8 cellular contexts compared by ENCODE assay signal in genomic region chr3:15099364-15100098, GRCh38. TPM values are rescaled to one million over a fixed set of nuclear protein-coding genes. Genes with fewer than 3 reads are reported as not detected.
A peak's percentile ranks its signal among the peaks of the same experiment; 100 is the strongest.
DNase-seq lines count a peak whose midpoint lies in the region; ATAC-seq, FAIRE-seq and TF ChIP-seq lines count a peak whose summit lies in the region.

No MANE protein-coding gene starts in this region.

- DNase-seq in T-cell: peak in 7 of 34 experiments; percentile 4 to 25 (median 16)
- no peak for DNase-seq in endothelial cell of umbilical vein (ENCODE audit: low read depth, low spot score)
- DNase-seq in SIG-M5 treated with dmso at 0.1 percent for 504 hours (lab: John Stamatoyannopoulos, UW; ENCODE audit: unreplicated experiment): no peak
- DNase-seq in GOT3 (lab: John Stamatoyannopoulos, UW): no peak

- peak overlapping the region; percentile 89 to 94 for H3K27ac Mint-ChIP-seq in T-cell

- H3K4me2 ChIP-seq in endothelial cell of umbilical vein (ENCODE audit: insufficient read depth, low read length): peak overlapping the region; percentile 88
- peak overlapping the region; percentile 47 for H3K4me2 ChIP-seq in neural cell (ENCODE audit: low read length)

- H3K4me3 ChIP-seq in endothelial cell of umbilical vein (replicated peaks in 1 of 3; ENCODE audit: insufficient read depth in 1 of 3, low read depth in 1 of 3, low read length in 3 of 3) (peak overlapping the region; percentile 87 to 98 (median 89)), neural cell (ENCODE audit: low read length) (peak overlapping the region; percentile 70)

- dilution Hi-C loops in endothelial cell of umbilical vein (cut with MboI; ENCODE audit: extremely low pct_ligation_motif_present, low sequenced_read_pairs): no loop called here

- peak overlapping the region; percentile 77 for H3K9ac ChIP-seq in endothelial cell of umbilical vein (replicated peaks; ENCODE audit: extremely low read depth, insufficient read depth, low read length)
- H3K9ac ChIP-seq in neural cell (ENCODE audit: low read length): peak overlapping the region; percentile 94

- H3K4me3 Mint-ChIP-seq in T-cell: peak overlapping the region; percentile 87 to 94 (median 90)

- H3K36me3 Mint-ChIP-seq in T-cell: peaks cover 19% of the 10 kb centered on the region

- no peaks in the 10 kb centered on the region for H3K9me1 ChIP-seq in endothelial cell of umbilical vein (replicated peaks; ENCODE audit: control insufficient read depth, extremely low read depth, insufficient read depth, low read length)

- H3K9me3 ChIP-seq in endothelial cell of umbilical vein (replicated peaks; ENCODE audit: control insufficient read depth, insufficient read depth, low read length) (no peaks in the 10 kb centered on the region), neural cell (ENCODE audit: low read length) (no peaks in the 10 kb centered on the region)

- no peaks in the 10 kb centered on the region for H3K27me3 Mint-ChIP-seq in T-cell

- no peaks in the 10 kb centered on the region for H3K9me2 ChIP-seq in neural cell (ENCODE audit: insufficient read depth, low read length)

- no peak for TF ChIP-seq POLR2A in endothelial cell of umbilical vein (IDR thresholded peaks at IDR 0.05; ENCODE audit: low read depth, low read length)

- FAIRE-seq in endothelial cell of umbilical vein (lab: Jason Lieb, UNC): no peak

- no peak for TF ChIP-seq EP300 in neural cell (conservative IDR thresholded peaks at IDR 0.05; ENCODE audit: poor library complexity, severe bottlenecking)

- TF ChIP-seq CTCF in endothelial cell of umbilical vein (IDR thresholded peaks at IDR 0.05; ENCODE audit: extremely low read depth in 1 of 2, insufficient read depth in 1 of 2, low read depth in 1 of 2, low read length in 2 of 2): no peak
- no peak for TF ChIP-seq CTCF in neural cell (IDR thresholded peaks at IDR 0.05; ENCODE audit: poor library complexity, severe bottlenecking)

- peaks cover 13% of the 10 kb centered on the region for H3K4me1 ChIP-seq in endothelial cell of umbilical vein (ENCODE audit: control insufficient read depth, extremely low read depth, insufficient read depth, low read length)

- H3F3A ChIP-seq in neural cell (ENCODE audit: insufficient read depth, low read length, poor library complexity, severe bottlenecking): no peaks in the 10 kb centered on the region

- H3K27me3 ChIP-seq in endothelial cell of umbilical vein (ENCODE audit: control insufficient read depth in 2 of 2, insufficient read depth in 2 of 2, low read length in 2 of 2): no peaks in the 10 kb centered on the region
- no peaks in the 10 kb centered on the region for H3K27me3 ChIP-seq in neural cell (ENCODE audit: insufficient read depth, low read depth, low read length)

- CTCF ChIA-PET in T-cell (lab: Charles Lee): interaction anchor here (0.5 to 2.2 kb wide), 6 partner anchors 18 to 1167 kb away, joined by 3 to 6 read pairs (median 4); partner anchors contain the start of gene CAPN7 (in 1 of the 2)
- CTCF ChIA-PET in endothelial cell of umbilical vein (lab: Charles Lee): interaction anchor here (0.7 to 1.9 kb wide), 6 partner anchors 9 to 168 kb away, joined by 3 to 18 read pairs (median 5); partner anchors contain the start of gene MRPS25

- H2AFZ ChIP-seq in endothelial cell of umbilical vein (ENCODE audit: low read depth, low read length): peak overlapping the region; percentile 100
- peak overlapping the region; percentile 68 for H2AFZ ChIP-seq in neural cell (ENCODE audit: low read depth, low read length)

- no peak for TF ChIP-seq RAD21 in neural cell (conservative IDR thresholded peaks at IDR 0.05)

- H3K27ac ChIP-seq in endothelial cell of umbilical vein (ENCODE audit: insufficient read depth, low read depth, low read length): peak overlapping the region; percentile 45
- peak overlapping the region; percentile 85 for H3K27ac ChIP-seq in neural cell (ENCODE audit: low read length)

- H3K79me2 ChIP-seq in endothelial cell of umbilical vein (ENCODE audit: control insufficient read depth, insufficient read depth, low read length) (peaks cover 14% of the 10 kb centered on the region), neural cell (replicated peaks; ENCODE audit: insufficient read depth, low read length) (peaks cover 23% of the 10 kb centered on the region)

- intact Hi-C loops in endothelial cell of umbilical vein (cut with micrococcal nuclease): loop anchor here (1.0 kb wide), 2 partner anchors 34 to 151 kb away; partner anchors contain the start of gene MRPS25

- ATAC-seq in GM18502 (IDR thresholded peaks at IDR 0.05; ENCODE audit: poor library complexity, unreplicated experiment): peak; percentile 24
- peak; percentile 24 for ATAC-seq in HG02840 (IDR thresholded peaks at IDR 0.05; ENCODE audit: low FRiP score, unreplicated experiment)
- peak in 3 of 4 experiments; percentile 33 to 42 (median 34) for ATAC-seq in T-cell (replicated peaks in 1 of 4)
- ATAC-seq in GM21526 (IDR thresholded peaks at IDR 0.05; ENCODE audit: low FRiP score, unreplicated experiment): no peak

- H3K9me3 Mint-ChIP-seq in T-cell: no peaks in the 10 kb centered on the region

- POLR2A ChIA-PET in T-cell (lab: Charles Lee) (interaction anchor here in 1 of 2 donors (0.6 to 0.7 kb wide), 4 partner anchors 35 to 1165 kb away, joined by 3 to 5 read pairs (median 3); partner anchors contain the start of genes CAPN7, DPH3 and MRPS25), endothelial cell of umbilical vein (lab: Charles Lee) (interaction anchor here (0.6 to 1.6 kb wide), 2 partner anchors 106 to 426 kb away, joined by 3 to 6 read pairs; partner anchors contain the start of gene CAPN7)

- BruUV-seq in endothelial cell of umbilical vein (replicated peaks; lab: Mats Ljungman, UMichigan): no TSS peak

- peaks cover 25 to 30% (median 29%) of the 10 kb centered on the region in 3 donors for H3K4me1 Mint-ChIP-seq in T-cell

- H3K36me3 ChIP-seq in endothelial cell of umbilical vein (ENCODE audit: control insufficient read depth in 2 of 2, extremely low read depth in 1 of 2, insufficient read depth in 2 of 2, low read length in 2 of 2) (peaks cover 4 to 8% of the 10 kb centered on the region in 2 experiments), neural cell (ENCODE audit: insufficient read depth, low read length) (no peaks in the 10 kb centered on the region)

- H4K20me1 ChIP-seq in endothelial cell of umbilical vein (replicated peaks; ENCODE audit: control insufficient read depth, extremely low read depth, insufficient read depth, low read length) (no peaks in the 10 kb centered on the region), neural cell (ENCODE audit: insufficient read depth) (no peaks in the 10 kb centered on the region)

TF ChIP-seq in endothelial cell of umbilical vein, 7 proteins besides CTCF, POLR2A, EP300 and RAD21 (continues in another document):
- no peak for TF ChIP-seq FOS (IDR thresholded peaks at IDR 0.05; ENCODE audit: borderline replicate concordance, insufficient read depth, low read length)
- TF ChIP-seq MAX (IDR thresholded peaks at IDR 0.05; ENCODE audit: insufficient read depth, insufficient read length): no peak
- no peak for TF ChIP-seq POLR2AphosphoS5 (IDR thresholded peaks at IDR 0.05; ENCODE audit: insufficient read depth, low read depth, low read length)
- no peak for TF ChIP-seq MYC (IDR thresholded peaks at IDR 0.05; ENCODE audit: low read depth, low read length)
- no peak for TF ChIP-seq EZH2 (IDR thresholded peaks at IDR 0.05; ENCODE audit: borderline replicate concordance, low read depth, low read length, severe bottlenecking)
- no peak for TF ChIP-seq JUN (IDR thresholded peaks at IDR 0.05; ENCODE audit: borderline replicate concordance, insufficient read depth, insufficient read length, low read depth)

TF ChIP-seq in neural cell, 6 proteins besides CTCF, POLR2A, EP300 and RAD21:
- no peak for TF ChIP-seq SMC3 (conservative IDR thresholded peaks at IDR 0.05; ENCODE audit: poor library complexity)

RNA-seq across cellular contexts. Expression of gene RBSN, which starts 0.6 kb away (rescaled TPM):
- total RNA-seq in T-cell (10 to 100 TPM; 24.7 to 42.7 (median 34.4) TPM), endothelial cell of umbilical vein (23.1 and 23.6 TPM in 2 replicates)
- polyA plus RNA-seq in endothelial cell of umbilical vein (5.8 and 6.7 TPM in 2 replicates), neural cell (21.7 and 27.6 TPM in 2 replicates)
- polyA plus RNA-seq in endothelial cell of umbilical vein (2011; cell fraction: cytosol; rRNA removed): 6.7 and 7.1 TPM in 2 replicates
- 14.9 and 15.9 TPM in 2 replicates for polyA plus RNA-seq in endothelial cell of umbilical vein (2011; cell fraction: nucleus; rRNA removed)
- 7.4 and 10.5 TPM in 2 replicates for polyA plus RNA-seq in endothelial cell of umbilical vein (2012)
- polyA minus RNA-seq in endothelial cell of umbilical vein (18.1 and 20.0 TPM in 2 replicates), neural cell (90.1 and 93.1 TPM in 2 replicates)
- 19.2 TPM for polyA minus RNA-seq in endothelial cell of umbilical vein (2011; cell fraction: cytosol; rRNA and poly(A)+ RNA removed)
- polyA minus RNA-seq in endothelial cell of umbilical vein (2011; cell fraction: nucleus; rRNA and poly(A)+ RNA removed): 11.8 and 13.9 TPM in 2 replicates

RNA-seq across cellular contexts. Expression of gene MRPS25, which starts 34.4 kb away (rescaled TPM):
- total RNA-seq in T-cell (100 to 1,000 TPM in 1 of 5 donors, 10 to 100 TPM in 4; 55.7 to 102 (median 87.3) TPM), endothelial cell of umbilical vein (58.1 and 68.7 TPM in 2 replicates)
- polyA plus RNA-seq in endothelial cell of umbilical vein (32.5 and 32.7 TPM in 2 replicates), neural cell (74.4 and 97.7 TPM in 2 replicates)
- polyA plus RNA-seq in endothelial cell of umbilical vein (2011; cell fraction: cytosol; rRNA removed): 24.3 TPM in 2 replicates
- 137 and 150 TPM in 2 replicates for polyA plus RNA-seq in endothelial cell of umbilical vein (2011; cell fraction: nucleus; rRNA removed)
- 46.5 and 49.4 TPM in 2 replicates for polyA plus RNA-seq in endothelial cell of umbilical vein (2012)
- polyA minus RNA-seq in endothelial cell of umbilical vein (24.3 and 33.0 TPM in 2 replicates), neural cell (32.6 and 35.3 TPM in 2 replicates)
- polyA minus RNA-seq in endothelial cell of umbilical vein (2011; cell fraction: cytosol; rRNA and poly(A)+ RNA removed): 50.2 TPM
- polyA minus RNA-seq in endothelial cell of umbilical vein (2011; cell fraction: nucleus; rRNA and poly(A)+ RNA removed): 20.3 and 30.5 TPM in 2 replicates
